Comparison of ENCODE assay signal across 35 cellular contexts in the genomic region with DNA sequence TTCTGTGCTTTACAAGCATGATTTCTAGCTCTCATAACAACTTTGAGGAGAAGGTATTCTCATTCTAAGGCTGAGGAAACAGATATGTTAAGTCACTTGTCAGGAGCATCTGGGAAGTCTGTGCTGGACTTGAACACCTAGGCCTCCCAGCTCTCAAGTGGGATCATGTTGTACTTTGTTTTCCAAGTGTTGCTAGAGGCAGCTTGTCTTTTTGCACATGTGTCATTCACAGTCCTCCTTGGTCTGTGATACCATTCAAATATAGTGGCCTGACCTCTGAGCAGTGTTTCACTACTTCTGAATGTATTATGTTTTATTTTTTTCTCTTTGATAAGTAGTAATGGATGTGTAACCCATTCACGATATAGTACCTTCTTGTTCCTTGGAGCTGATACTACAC.
"Had no signal": no experiment of that assay in that cellular context is flagged by ENCODE, and none has a peak within 500 bp of the region (broad histone marks: within the 10 kb centered on the region; RNA-seq: fewer than 3 reads in every experiment).

No MANE protein-coding gene starts in this region.

- H3K36me3 ChIP-seq: adrenal gland, breast epithelium, MG63 had no signal

- H3K4me3 Mint-ChIP-seq: activated B cell treated with CpG ODN at 0.5 μM for 24 hours; activated CD4-positive, alpha-beta memory T cell treated with anti-CD3 and anti-CD28 coated beads for 36 hours; activated naive CD4-positive, alpha-beta T cell treated with anti-CD3 and anti-CD28 coated beads for 36 hours; activated T-cell treated with anti-CD3 and anti-CD28 coated beads, Interleukin-2, amount 50 U/mL, for 4 hours; activated T-helper 1 cell treated with anti-CD3 and anti-CD28 coated beads, Interleukin-12 subunit alpha, Interleukin-12 subunit beta, Interleukin-2, Interleukin-4 antibody, amounts not matched to agents 30 ng/mL and 10 ng/mL and 1 ng/mL, durations not matched to agents 14 hours and 24 hours and 36 hours had no signal

- H3K27me3 Mint-ChIP-seq: activated B cell treated with CpG ODN at 0.5 μM for 24 hours; activated CD4-positive, alpha-beta memory T cell treated with anti-CD3 and anti-CD28 coated beads for 36 hours had no signal

- FAIRE-seq: astrocyte had no signal

- DNase-seq: activated B cell treated with CpG ODN at 0.5 μM for 24 hours; activated CD4-positive, alpha-beta memory T cell treated with anti-CD3 and anti-CD28 coated beads for 36 hours; activated CD4-positive, alpha-beta T cell treated with anti-CD3 and anti-CD28 coated beads for 4 hours; activated CD4-positive, alpha-beta T cell treated with anti-CD3 and anti-CD28 coated beads, Interleukin-2, amount 50 U/mL, for 1 hour; activated CD4-positive, CD25-positive, alpha-beta regulatory T cell treated with anti-CD3 and anti-CD28 coated beads, Interleukin-2, amount 50 U/mL, for 72 hours; activated CD8-positive, alpha-beta memory T cell treated with anti-CD3 and anti-CD28 coated beads, Interleukin-2, amount 50 U/mL, for 4 hours; activated gamma-delta T cell treated with Interleukin-2 at 50 U/mL for 16 hours; activated naive CD4-positive, alpha-beta T cell treated with anti-CD3 and anti-CD28 coated beads for 36 hours; activated T-cell treated with anti-CD3 and anti-CD28 coated beads for 4 hours; activated T-cell treated with anti-CD3 and anti-CD28 coated beads, Interleukin-2, amount 50 U/mL, for 4 hours; body of pancreas; central memory CD4-positive, alpha-beta T cell; Kasumi-1; KG1; MG63; NCI-H1048; NCI-H1105 treated with DMSO at 0.1 percent for 48 hours; NCI-H1436; NCI-H1694 treated with DMSO at 0.1 percent for 48 hours; NCI-H2029; NCI-H226; NCI-H446 treated with DMSO at 0.1 percent for 48 hours; NCI-H524; SIG-M5; SW 1271; T-helper 1 cell; T-helper 2 cell; T-helper 9 cell had no signal

- H3K4me3 ChIP-seq: adrenal gland, body of pancreas, breast epithelium, MG63 had no signal

- H3K4me1 ChIP-seq: breast epithelium had no signal

- ATAC-seq: activated naive CD4-positive, alpha-beta T cell treated with anti-CD3 and anti-CD28 coated beads, Interleukin-2, amount 50 U/mL, for 72 hours; activated T-cell treated with anti-CD3 and anti-CD28 coated beads, Interleukin-2, amount 50 U/mL, for 4 hours; body of pancreas; Panc1 had no signal

- H3K27ac ChIP-seq: body of pancreas, breast epithelium, VCaP had no signal

- H3K27ac Mint-ChIP-seq: activated B cell treated with CpG ODN at 0.5 μM for 24 hours; activated CD4-positive, alpha-beta memory T cell treated with anti-CD3 and anti-CD28 coated beads for 36 hours; activated naive CD4-positive, alpha-beta T cell treated with anti-CD3 and anti-CD28 coated beads for 36 hours; activated naive CD4-positive, alpha-beta T cell treated with anti-CD3 and anti-CD28 coated beads, Interleukin-2, amount 50 U/mL, for 72 hours; activated T-helper 1 cell treated with anti-CD3 and anti-CD28 coated beads, Interleukin-12 subunit alpha, Interleukin-12 subunit beta, Interleukin-2, Interleukin-4 antibody, amounts not matched to agents 30 ng/mL and 10 ng/mL and 1 ng/mL, durations not matched to agents 14 hours and 24 hours and 36 hours had no signal

- H3K27me3 ChIP-seq: adrenal gland, body of pancreas, breast epithelium, MG63 had no signal

- H3K9me3 ChIP-seq: adrenal gland, body of pancreas had no signal
